Comparison of ENCODE assay signal across 29 cellular contexts in the genomic region with DNA sequence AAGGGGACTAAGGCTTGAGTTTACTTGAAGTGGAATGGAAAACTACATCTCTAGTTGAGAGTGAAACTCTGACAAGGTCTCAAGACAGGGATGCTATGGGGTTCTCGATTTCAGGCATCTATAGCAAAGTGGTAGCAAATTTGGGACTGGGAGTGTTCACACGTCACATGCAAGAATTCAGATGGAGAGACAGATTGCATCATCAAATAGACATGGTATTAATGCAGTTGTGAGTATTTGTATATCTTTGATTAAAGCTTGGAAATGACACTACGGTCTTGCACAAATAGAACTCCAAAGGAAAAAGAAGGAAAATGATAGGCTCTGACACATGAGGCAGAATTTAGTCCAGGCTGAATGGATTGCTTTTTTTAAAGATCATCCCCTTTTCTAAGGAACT.
"Had no signal": no experiment of that assay in that cellular context is flagged by ENCODE, and none has a peak within 500 bp of the region (broad histone marks: within the 10 kb centered on the region; RNA-seq: fewer than 3 reads in every experiment).

No MANE protein-coding gene starts in this region.

- H3K4me2 ChIP-seq: neural progenitor cell had no signal

- ATAC-seq: naive thymus-derived CD8-positive, alpha-beta T cell; natural killer cell treated with Interleukin-12 subunit alpha and Interleukin-12 subunit beta and Interleukin-15 and Interleukin-18, amount 100 ng/mL, for 72 hours; psoas muscle; right cardiac atrium; sciatic nerve; stimulated activated memory B cell treated with anti-CD40 and anti-IgM and Interleukin-4, amounts not matched to agents 10 μg/mL and 1 μg/mL and 100 μg/mL, for 72 hours; stimulated activated naive CD8-positive, alpha-beta T cell treated with anti-CD3 and anti-CD28 coated beads, Interleukin-15, amount 100 ng/mL, for 72 hours; stimulated activated naive CD8-positive, alpha-beta T cell treated with anti-CD3 and anti-CD28 coated beads, Interleukin-15, Interleukin-2, amounts not matched to agents 100 U/mL and 50 U/mL, for 24 hours had no signal

- H2AFZ ChIP-seq: neural progenitor cell, parathyroid adenoma had no signal

- H3K36me3 ChIP-seq: neural progenitor cell, ovary, suprapubic skin, tibial artery, transverse colon, upper lobe of left lung, vagina had no signal

- H3K4me1 ChIP-seq: neural progenitor cell, parathyroid adenoma, psoas muscle, suprapubic skin, testis, tibial artery, upper lobe of left lung, vagina had no signal

- H3K9ac ChIP-seq: neural progenitor cell, parathyroid adenoma had no signal

- FAIRE-seq: urothelium cell line had no signal

- H3K27me3 ChIP-seq: neural progenitor cell, ovary, suprapubic skin, testis, tibial artery, upper lobe of left lung, vagina had no signal

- H3K79me2 ChIP-seq: parathyroid adenoma had no signal

- H3K9me3 ChIP-seq: ovary, psoas muscle, suprapubic skin, testis, tibial artery, transverse colon, upper lobe of left lung, vagina had no signal

- DNase-seq: naive B cell; naive thymus-derived CD8-positive, alpha-beta T cell; nephron progenitor cell; occipital lobe; ovary; posterior cingulate gyrus; psoas muscle; right cardiac atrium; stimulated activated CD4-positive, alpha-beta T cell treated with anti-CD3 and anti-CD28 coated beads, Interleukin-1b, Interleukin-23, amount 100 ng/mL, for 48 hours; stimulated activated CD4-positive, alpha-beta T cell treated with anti-CD3 and anti-CD28 coated beads, Interleukin-4, amount 100 ng/mL, for 1 hour; stimulated activated CD4-positive, alpha-beta T cell treated with anti-CD3 and anti-CD28 coated beads, Interleukin-4, amount 100 ng/mL, for 4 hours; stimulated activated CD8-positive, alpha-beta memory T cell treated with anti-CD3 and anti-CD28 coated beads, Interleukin-4, amount 100 ng/mL, for 48 hours; stimulated activated naive CD4-positive, alpha-beta T cell; stimulated activated naive CD8-positive, alpha-beta T cell treated with anti-CD3 and anti-CD28 coated beads, Interleukin-15, amount 100 ng/mL, for 72 hours; stimulated activated naive CD8-positive, alpha-beta T cell treated with anti-CD3 and anti-CD28 coated beads, Interleukin-15, Interleukin-2, amounts not matched to agents 100 U/mL and 50 U/mL, for 24 hours; substantia nigra; testis; tibial artery; transverse colon; upper lobe of left lung had no signal

- H3K4me3 ChIP-seq: neural progenitor cell, ovary, psoas muscle, skin epidermis, suprapubic skin, testis, tibial artery, transverse colon, upper lobe of left lung, vagina had no signal

- H3K27ac ChIP-seq: neural progenitor cell, ovary, parathyroid adenoma, psoas muscle, suprapubic skin, testis, tibial artery, transverse colon, upper lobe of left lung, vagina had no signal
